8 cellular contexts compared by ENCODE assay signal in genomic region chr11:843818-844692, GRCh38. TPM values are rescaled to one million over a fixed set of nuclear protein-coding genes. Genes with fewer than 3 reads are reported as not detected.
DNase-seq lines count a peak whose midpoint lies in the region; TF ChIP-seq lines count a peak whose summit lies in the region.

No MANE protein-coding gene starts in this region.

- intact Hi-C loops in left ventricle myocardium inferior (cut with micrococcal nuclease): no loop called here

- peak overlapping the region; percentile 49 to 100 (median 99); a peak in 21 of 22 replicates for H3K27ac ChIP-seq in BLaER1 treated with 17β-estradiol and CSF1 and Interleukin-3, amounts not matched to agents 10 nM and 100 nM
- peak overlapping the region; percentile 98; the same call in 1 of the 2 replicates for H3K27ac ChIP-seq in HUES64 (ENCODE audit: low read depth, low read length)
- peak overlapping the region; percentile 78 for H3K27ac ChIP-seq in adipose tissue (ENCODE audit: low read depth, low read length)
- peak overlapping the region; percentile 97 for H3K27ac ChIP-seq in left ventricle myocardium inferior (replicated peaks)

- H3K27me3 Mint-ChIP-seq in progenitor cell of endocrine pancreas: peaks cover 3% of the 10 kb centered on the region

- H3K4me3 Mint-ChIP-seq in progenitor cell of endocrine pancreas (ENCODE audit: low read depth): peak overlapping the region; percentile 67

- WGBS in HUES64: 1% methylated on average over 25 of the region's 25 CpGs
- 3 to 7% (median 5%) methylated on average over 22 to 25 of the region's 25 CpGs for WGBS in adipose tissue, 3 donors

- TF ChIP-seq CTCF in left ventricle myocardium inferior (IDR thresholded peaks at IDR 0.05; ENCODE audit: borderline replicate concordance): no peak
- TF ChIP-seq CTCF in progenitor cell of endocrine pancreas (IDR thresholded peaks at IDR 0.05; ENCODE audit: unreplicated experiment): no peak

- H3K4me2 ChIP-seq in BLaER1 treated with 17β-estradiol and CSF1 and Interleukin-3, amounts not matched to agents 10 nM and 100 nM: peak overlapping the region; percentile 85 to 99 (median 98)

- peak overlapping the region; percentile 64 for H3K27ac Mint-ChIP-seq in progenitor cell of endocrine pancreas

- H4K20me1 ChIP-seq in BLaER1 treated with 17β-estradiol and CSF1 and Interleukin-3, amounts not matched to agents 10 nM and 100 nM: peaks cover 62 to 75% (median 72%) of the 10 kb centered on the region in 11 experiments

- no peaks in the 10 kb centered on the region for H3K9me3 Mint-ChIP-seq in progenitor cell of endocrine pancreas (ENCODE audit: low read depth)

- DNase-seq in left ventricle myocardium inferior (peak; percentile 92), progenitor cell of endocrine pancreas (ENCODE audit: low spot score, unreplicated experiment) (peak; percentile 37), middle frontal gyrus (ENCODE audit: extremely low spot score, low spot score) (no peak), KG1 (lab: John Stamatoyannopoulos, UW) (no peak), NCI-H2171 (lab: John Stamatoyannopoulos, UW) (no peak)

- peak overlapping the region; percentile 87 to 100 (median 96) for H3K4me3 ChIP-seq in BLaER1 treated with 17β-estradiol and CSF1 and Interleukin-3, amounts not matched to agents 10 nM and 100 nM
- peak overlapping the region; percentile 100 for H3K4me3 ChIP-seq in HUES64 (ENCODE audit: low read length)
- H3K4me3 ChIP-seq in left ventricle myocardium inferior: peak overlapping the region; percentile 97

- peaks cover 0 to 13% (median 0%) of the 10 kb centered on the region in 11 experiments; a peak in 9 of 22 replicates for H3K27me3 ChIP-seq in BLaER1 treated with 17β-estradiol and CSF1 and Interleukin-3, amounts not matched to agents 10 nM and 100 nM
- H3K27me3 ChIP-seq in HUES64 (ENCODE audit: insufficient read depth, low read length): peaks cover 7% of the 10 kb centered on the region
- H3K27me3 ChIP-seq in left ventricle myocardium inferior (ENCODE audit: low read depth): no peaks in the 10 kb centered on the region

- H3K4me1 Mint-ChIP-seq in progenitor cell of endocrine pancreas (ENCODE audit: low read depth): peaks cover 15% of the 10 kb centered on the region

- H3K9me3 ChIP-seq in BLaER1 treated with 17β-estradiol and CSF1 and Interleukin-3, amounts not matched to agents 10 nM and 100 nM (replicated peaks in 1 of 11): no peaks in the 10 kb centered on the region
- H3K9me3 ChIP-seq in HUES64 (ENCODE audit: insufficient read depth, low read depth, low read length): no peaks in the 10 kb centered on the region
- H3K9me3 ChIP-seq in left ventricle myocardium inferior (replicated peaks): no peaks in the 10 kb centered on the region

- H3K36me3 Mint-ChIP-seq in progenitor cell of endocrine pancreas (ENCODE audit: insufficient read depth): no peaks in the 10 kb centered on the region

- peaks cover 18 to 24% (median 22%) of the 10 kb centered on the region in 11 experiments for H3K36me3 ChIP-seq in BLaER1 treated with 17β-estradiol and CSF1 and Interleukin-3, amounts not matched to agents 10 nM and 100 nM
- H3K36me3 ChIP-seq in HUES64 (ENCODE audit: insufficient read depth, low read length) (peaks cover 19% of the 10 kb centered on the region), left ventricle myocardium inferior (peaks cover 18% of the 10 kb centered on the region)

- H3K9ac ChIP-seq in BLaER1 treated with 17β-estradiol and CSF1 and Interleukin-3, amounts not matched to agents 10 nM and 100 nM: peak overlapping the region; percentile 98 to 100 (median 99)
- peak overlapping the region; percentile 66 for H3K9ac ChIP-seq in HUES64 (ENCODE audit: low read depth, low read length)

- peaks cover 65 to 74% (median 69%) of the 10 kb centered on the region in 10 experiments for H3K4me1 ChIP-seq in BLaER1 treated with 17β-estradiol and CSF1 and Interleukin-3, amounts not matched to agents 10 nM and 100 nM
- peaks cover 17% of the 10 kb centered on the region for H3K4me1 ChIP-seq in HUES64 (ENCODE audit: insufficient read depth, low read length)
- peaks cover 97% of the 10 kb centered on the region for H3K4me1 ChIP-seq in left ventricle myocardium inferior

RNA-seq across cellular contexts. Expression of gene TSPAN4, which starts 1.4 kb away (rescaled TPM):
- polyA plus RNA-seq in HUES64 (2013, experiment 1 of 2): 46.6 TPM
- polyA plus RNA-seq in HUES64 (2013, experiment 2 of 2): 46.0 TPM
- 100 to 1,000 TPM in 2 of 3 donors, 10 to 100 TPM in 1; 34.1 to 122 (median 115) TPM for polyA plus RNA-seq in adipose tissue
- total RNA-seq in left ventricle myocardium inferior (33.0 TPM), progenitor cell of endocrine pancreas (24.9 and 27.7 TPM in 2 replicates)

RNA-seq across cellular contexts. Expression of gene POLR2L, which starts 1.7 kb away (rescaled TPM):
- 137 TPM for polyA plus RNA-seq in HUES64 (2013, experiment 1 of 2)
- 140 TPM for polyA plus RNA-seq in HUES64 (2013, experiment 2 of 2)
- polyA plus RNA-seq in adipose tissue: 100 to 1,000 TPM; 126 to 454 (median 290) TPM
- 226 TPM for total RNA-seq in left ventricle myocardium inferior
- total RNA-seq in progenitor cell of endocrine pancreas: 89.6 and 97.9 TPM in 2 replicates

RNA-seq across cellular contexts. Expression of gene CD151, which starts 11.3 kb away (rescaled TPM):
- 65.1 TPM for polyA plus RNA-seq in HUES64 (2013, experiment 1 of 2)
- polyA plus RNA-seq in HUES64 (2013, experiment 2 of 2): 87.2 TPM
- polyA plus RNA-seq in adipose tissue: 100 to 1,000 TPM; 495 to 757 (median 531) TPM
- total RNA-seq in left ventricle myocardium inferior (408 TPM), progenitor cell of endocrine pancreas (154 and 160 TPM in 2 replicates)

RNA-seq across cellular contexts. Expression of gene CRACR2B, which starts 16.3 kb away (rescaled TPM):
- polyA plus RNA-seq in HUES64 (2013, experiment 1 of 2): 7.4 TPM
- polyA plus RNA-seq in HUES64 (2013, experiment 2 of 2): 10.2 TPM
- polyA plus RNA-seq in adipose tissue: 100 to 1,000 TPM in 1 of 3 donors, 10 to 100 TPM in 2; 36.7 to 174 (median 50.7) TPM
- total RNA-seq in left ventricle myocardium inferior (23.2 TPM), progenitor cell of endocrine pancreas (50.9 and 52.9 TPM in 2 replicates)

RNA-seq across cellular contexts. Expression of gene PNPLA2, which starts 25.3 kb away (rescaled TPM):
- polyA plus RNA-seq in HUES64 (2013, experiment 1 of 2): 21.5 TPM
- polyA plus RNA-seq in HUES64 (2013, experiment 2 of 2): 23.5 TPM
- 1,000 to 10,000 TPM in 1 of 3 donors, 100 to 1,000 TPM in 2; 309 to 2,521 (median 389) TPM for polyA plus RNA-seq in adipose tissue
- total RNA-seq in left ventricle myocardium inferior: 300 TPM
- total RNA-seq in progenitor cell of endocrine pancreas: 47.3 and 51.1 TPM in 2 replicates

Comparison
In these comparisons a context has a peak if more than half of its experiments do, and no peak if none do; other contexts are left out.
1. DNase-seq: peak in left ventricle myocardium inferior (single experiment) and progenitor cell of endocrine pancreas (single experiment); none in middle frontal gyrus (single experiment), KG1 (single experiment) and NCI-H2171 (single experiment).
2. Peak in every context shown above with its lines, with median percentiles within 50 percentile points of each other: H3K27ac ChIP-seq and H3K4me3 ChIP-seq.